Comparison of ENCODE assay signal across 15 cellular contexts in the genomic region with DNA sequence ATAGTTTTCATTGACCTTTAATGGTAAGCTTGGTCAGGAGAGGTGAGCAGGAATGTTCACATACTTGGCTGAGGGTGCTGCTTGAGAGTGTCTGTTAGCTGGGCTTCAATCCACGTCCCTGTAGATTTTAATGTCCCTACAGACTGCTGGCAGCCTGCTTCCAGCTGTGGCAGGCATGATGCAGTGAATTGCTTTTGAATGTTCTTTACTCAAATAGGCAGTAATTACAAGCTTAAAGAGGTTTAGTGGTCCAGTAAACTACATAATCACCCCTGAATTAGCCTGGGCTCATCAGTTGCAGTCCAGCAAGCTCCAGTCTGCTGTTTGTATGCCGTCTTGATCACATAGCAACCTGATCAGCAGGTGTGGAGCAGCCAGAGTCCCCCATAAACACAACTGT.
DNase-seq lines count a peak whose midpoint lies in the region; ATAC-seq and TF ChIP-seq lines count a peak whose summit lies in the region.
"Had no signal": no experiment of that assay in that cellular context is flagged by ENCODE, and none has a peak within 500 bp of the region (broad histone marks: within the 10 kb centered on the region; RNA-seq: fewer than 3 reads in every experiment).

No MANE protein-coding gene starts in this region.

- H3K9me3 ChIP-seq in transverse colon, result no peaks in the 10 kb centered on the region
- H3K9me3 ChIP-seq: testis had no signal

- no peak overlapping the region for H3K4me3 ChIP-seq in transverse colon
- H3K4me3 ChIP-seq: testis had no signal

- in situ Hi-C loops in transverse colon (cut with MboI; ENCODE audit: low pct_ligation_motif_present in 1 of 4, low pct_unique_long_range_greater_than_20kb in 1 of 4, low sequenced_read_pairs in 3 of 4), result no loop called here

- no peaks in the 10 kb centered on the region for H3K36me3 ChIP-seq in transverse colon

- H3K27me3 ChIP-seq in transverse colon, result no peaks in the 10 kb centered on the region
- H3K27me3 ChIP-seq: testis had no signal

- TF ChIP-seq POLR2A in transverse colon (IDR thresholded peaks at IDR 0.05), result no peak

- DNase-seq in DMS153 (lab: John Stamatoyannopoulos, UW) (peak; percentile 27), DMS153 treated with DMSO at 0.1 percent for 48 hours (lab: John Stamatoyannopoulos, UW; ENCODE audit: unreplicated experiment) (no peak), NCI-H69 (lab: John Stamatoyannopoulos, UW) (peak; percentile 95), left ventricle myocardium superior (peak; percentile 33), transverse colon (no peak), NOMO-1 treated with DMSO at 0.1 percent for 48 hours (lab: John Stamatoyannopoulos, UW; ENCODE audit: unreplicated experiment) (no peak)
- no peak for DNase-seq in activated CD4-positive, alpha-beta T cell treated with anti-CD3 and anti-CD28 coated beads, Interleukin-2, amount 50 U/mL, for 1 hour
- DNase-seq: activated CD4-positive, alpha-beta T cell treated with anti-CD3 and anti-CD28 coated beads, Interleukin-2, amount 50 U/mL, for 48 hours; activated gamma-delta T cell; caudate nucleus; immature natural killer cell; MV-4-11; testis had no signal

- 0 to 44% methylated on average over 1 to 2 of the region's 2 CpGs for WGBS in transverse colon (ENCODE audit: low coverage in 1 of 2), 2 donors

- intact Hi-C loops in left ventricle myocardium superior (cut with micrococcal nuclease), result no loop called here
- intact Hi-C loops in transverse colon (cut with DNase I; ENCODE audit: low total_unique reads), result no loop called here

- peak; percentile 92 for ATAC-seq in left ventricle myocardium superior
- no peak for ATAC-seq in activated CD4-positive, CD25-positive, alpha-beta regulatory T cell treated with anti-CD3 and anti-CD28 coated beads, Interleukin-2, amount 50 U/mL, for 24 hours

- peak overlapping the region; percentile 43 to 49 (median 48) for H3K27ac ChIP-seq in transverse colon
- H3K27ac ChIP-seq: 22Rv1, testis had no signal

- TF ChIP-seq EP300 in transverse colon (IDR thresholded peaks at IDR 0.05; ENCODE audit: low read depth), result no peak

- TF ChIP-seq CTCF in transverse colon (IDR thresholded peaks at IDR 0.05), result no peak

- peaks cover 3 to 21% (median 15%) of the 10 kb centered on the region in 4 donors for H3K4me1 ChIP-seq in transverse colon

Comparison
In these comparisons a context has a peak if more than half of its experiments do, and no peak if none do; other contexts are left out.
1. DNase-seq: peak in DMS153 (single experiment), NCI-H69 (single experiment) and left ventricle myocardium superior (single experiment); none in DMS153 treated with DMSO at 0.1 percent for 48 hours (single experiment), transverse colon (single experiment), activated CD4-positive, alpha-beta T cell treated with anti-CD3 and anti-CD28 coated beads, Interleukin-2, amount 50 U/mL, for 1 hour (single experiment) and NOMO-1 treated with DMSO at 0.1 percent for 48 hours (single experiment).